24 cellular contexts compared by ENCODE assay signal in the genomic region with DNA sequence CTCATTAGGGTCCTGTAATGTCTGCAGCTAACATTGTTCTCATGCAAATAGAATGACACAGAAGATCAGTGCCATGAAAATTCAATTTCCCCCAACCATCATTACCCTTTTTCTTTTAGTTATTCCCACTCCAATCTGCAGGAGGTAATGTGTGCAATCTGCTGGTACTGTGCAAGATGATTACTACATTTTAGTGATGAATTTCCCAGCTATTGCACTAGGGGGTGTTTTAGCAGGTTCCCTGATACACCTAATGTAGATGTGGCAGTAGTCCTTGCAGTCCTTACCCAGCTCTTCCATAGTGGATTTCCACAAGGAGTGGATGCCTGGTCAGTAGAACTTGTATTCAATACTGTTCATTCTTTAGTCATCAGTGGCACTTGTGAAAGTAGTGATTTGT.
A peak's percentile ranks its signal among the peaks of the same experiment; 100 is the strongest.
DNase-seq lines count a peak whose midpoint lies in the region; ATAC-seq, FAIRE-seq and TF ChIP-seq lines count a peak whose summit lies in the region.
"Had no signal": no experiment of that assay in that cellular context is flagged by ENCODE, and none has a peak within 500 bp of the region (broad histone marks: within the 10 kb centered on the region; RNA-seq: fewer than 3 reads in every experiment).

No MANE protein-coding gene starts in this region.

- peaks cover 4% of the 10 kb centered on the region; the same call in 1 of the 2 replicates for H3K9me3 Mint-ChIP-seq in WTC11

- TF ChIP-seq CTCF in D721Med (IDR thresholded peaks at IDR 0.05; ENCODE audit: insufficient read depth, missing control alignments) (peak; percentile 4), WTC11 (IDR thresholded peaks at IDR 0.05) (no peak), right lobe of liver (IDR thresholded peaks at IDR 0.05) (peak in 1 of 4 donors; percentile 6)

- ATAC-seq in WTC11 (peak; percentile 81), right lobe of liver (peak in 3 of 4 donors; percentile 20 to 58 (median 35)), T-helper 17 cell (no peak), Right ventricle myocardium inferior (no peak), HG02623 (IDR thresholded peaks at IDR 0.05; ENCODE audit: unreplicated experiment) (no peak)
- ATAC-seq: naive thymus-derived CD4-positive, alpha-beta T cell; psoas muscle; stimulated activated memory B cell treated with anti-CD40 and anti-IgM and Interleukin-4, amounts not matched to agents 10 μg/mL and 1 μg/mL and 100 μg/mL, for 72 hours had no signal

- H3K4me1 ChIP-seq in Karpas-422 (ENCODE audit: low read length) (peaks cover 25% of the 10 kb centered on the region), right lobe of liver (no peaks in the 10 kb centered on the region), small intestine (ENCODE audit: control insufficient read depth in 2 of 2, insufficient read depth in 1 of 2, low read depth in 1 of 2, low read length in 1 of 2) (peaks cover 0 to 2% of the 10 kb centered on the region in 2 donors)
- H3K4me1 ChIP-seq: psoas muscle, tibial nerve had no signal

- CTCF ChIA-PET in WTC11 (lab: Charles Lee) = interaction anchor here (0.5 to 1.8 kb wide), 10 partner anchors 10 to 484 kb away, joined by 3 to 11 read pairs (median 3); no protein-coding TSS in a partner anchor

- H3K9me3 ChIP-seq in Karpas-422 (ENCODE audit: low read length) = no peaks in the 10 kb centered on the region
- no peaks in the 10 kb centered on the region for H3K9me3 ChIP-seq in right lobe of liver
- no peaks in the 10 kb centered on the region for H3K9me3 ChIP-seq in T-helper 17 cell (ENCODE audit: control insufficient read depth, low read length, poor library complexity, severe bottlenecking)
- H3K9me3 ChIP-seq in small intestine (ENCODE audit: control insufficient read depth, low read depth) = no peaks in the 10 kb centered on the region
- H3K9me3 ChIP-seq: BLaER1, psoas muscle, tibial nerve had no signal

- intact Hi-C loops in right lobe of liver (cut with DNase I) = no loop called here
- intact Hi-C loops in Right ventricle myocardium inferior (cut with DNase I) = no loop called here

- H3K27me3 Mint-ChIP-seq in WTC11 (ENCODE audit: low read depth) (no peaks in the 10 kb centered on the region), T-helper 17 cell (no peaks in the 10 kb centered on the region)
- H3K27me3 Mint-ChIP-seq: naive thymus-derived CD4-positive, alpha-beta T cell; stimulated activated memory B cell treated with anti-CD40 and anti-IgM and Interleukin-4, amounts not matched to agents 10 μg/mL and 1 μg/mL and 100 μg/mL, for 72 hours had no signal

- no peak overlapping the region for H3K9ac ChIP-seq in Karpas-422 (ENCODE audit: low read length)
- H3K9ac ChIP-seq: BLaER1 had no signal

- H3K4me1 Mint-ChIP-seq in WTC11 = peaks cover 29% of the 10 kb centered on the region
- no peaks in the 10 kb centered on the region for H3K4me1 Mint-ChIP-seq in T-helper 17 cell
- H3K4me1 Mint-ChIP-seq: naive thymus-derived CD4-positive, alpha-beta T cell; stimulated activated memory B cell treated with anti-CD40 and anti-IgM and Interleukin-4, amounts not matched to agents 10 μg/mL and 1 μg/mL and 100 μg/mL, for 72 hours had no signal

- no peaks in the 10 kb centered on the region for H4K20me1 ChIP-seq in Karpas-422 (ENCODE audit: insufficient read depth, low read depth, low read length)
- H4K20me1 ChIP-seq: BLaER1 had no signal

- H3K27ac ChIP-seq in Karpas-422 (ENCODE audit: low read length) = no peak overlapping the region
- no peak overlapping the region for H3K27ac ChIP-seq in right lobe of liver
- no peak overlapping the region for H3K27ac ChIP-seq in small intestine (ENCODE audit: low read depth in 1 of 2, low read length in 1 of 2)
- H3K27ac ChIP-seq: BLaER1, psoas muscle, tibial nerve had no signal

- peaks cover 4% of the 10 kb centered on the region for H3K36me3 Mint-ChIP-seq in WTC11
- H3K36me3 Mint-ChIP-seq in T-helper 17 cell (ENCODE audit: low read depth) = no peaks in the 10 kb centered on the region
- H3K36me3 Mint-ChIP-seq: naive thymus-derived CD4-positive, alpha-beta T cell; stimulated activated memory B cell treated with anti-CD40 and anti-IgM and Interleukin-4, amounts not matched to agents 10 μg/mL and 1 μg/mL and 100 μg/mL, for 72 hours had no signal

- DNase-seq in D721Med (ENCODE audit: insufficient read length, low spot score) = no peak
- peak; percentile 61 for DNase-seq in Karpas-422
- no peak for DNase-seq in WTC11 (ENCODE audit: low spot score)
- no peak for DNase-seq in right lobe of liver
- DNase-seq in T-helper 17 cell = no peak
- no peak for DNase-seq in Right ventricle myocardium inferior (ENCODE audit: missing footprints)
- no peak for DNase-seq in small intestine
- DNase-seq: activated CD4-positive, alpha-beta T cell treated with anti-CD3 and anti-CD28 coated beads for 1 hour; activated gamma-delta T cell treated with Interleukin-2 at 50 U/mL for 16 hours; amygdala; DMS79; KBM-7; naive thymus-derived CD4-positive, alpha-beta T cell; NCI-H510A; psoas muscle; RPMI8226; stimulated activated CD4-positive, alpha-beta T cell treated with anti-CD3 and anti-CD28 coated beads, Interleukin-12 subunit alpha, Interleukin-12 subunit beta, amount 100 ng/mL, for 4 hours; T-helper 1 cell had no signal

- no peak overlapping the region for H3K4me2 ChIP-seq in Karpas-422 (ENCODE audit: low read depth, low read length, poor library complexity, severe bottlenecking)
- H3K4me2 ChIP-seq: BLaER1 had no signal

- TF ChIP-seq POLR2A in right lobe of liver (IDR thresholded peaks at IDR 0.05) = no peak

- FAIRE-seq in D721Med (lab: Jason Lieb, UNC) = no peak
- no peak for FAIRE-seq in small intestine (lab: Jason Lieb, UNC)
- FAIRE-seq: colon had no signal

- H3K27ac Mint-ChIP-seq in WTC11 (peak overlapping the region; percentile 47; the same call in 1 of the 2 replicates), T-helper 17 cell (no peak overlapping the region)
- H3K27ac Mint-ChIP-seq: naive thymus-derived CD4-positive, alpha-beta T cell; stimulated activated memory B cell treated with anti-CD40 and anti-IgM and Interleukin-4, amounts not matched to agents 10 μg/mL and 1 μg/mL and 100 μg/mL, for 72 hours had no signal

- H3K4me3 Mint-ChIP-seq in WTC11 = no peak overlapping the region
- no peak overlapping the region for H3K4me3 Mint-ChIP-seq in T-helper 17 cell
- H3K4me3 Mint-ChIP-seq: naive thymus-derived CD4-positive, alpha-beta T cell; stimulated activated memory B cell treated with anti-CD40 and anti-IgM and Interleukin-4, amounts not matched to agents 10 μg/mL and 1 μg/mL and 100 μg/mL, for 72 hours had no signal

- POLR2A ChIA-PET in WTC11 (lab: Charles Lee) = no interaction called here

- H3K36me3 ChIP-seq in Karpas-422 (ENCODE audit: insufficient read depth, low read length) (no peaks in the 10 kb centered on the region), right lobe of liver (no peaks in the 10 kb centered on the region), small intestine (ENCODE audit: control insufficient read depth in 2 of 2, insufficient read depth in 2 of 2, low read length in 2 of 2) (no peaks in the 10 kb centered on the region)
- H3K36me3 ChIP-seq: BLaER1, tibial nerve had no signal

- no peaks in the 10 kb centered on the region; the same call in 1 of the 2 replicates for H3K9me2 ChIP-seq in Karpas-422 (replicated peaks; ENCODE audit: insufficient read depth, low read length)

- H3K4me3 ChIP-seq in Karpas-422 (ENCODE audit: low read length) (no peak overlapping the region), right lobe of liver (no peak overlapping the region), small intestine (ENCODE audit: low read depth in 1 of 2, low read length in 2 of 2) (no peak overlapping the region)
- H3K4me3 ChIP-seq: BLaER1, lung, psoas muscle, tibial nerve had no signal

- H2AFZ ChIP-seq in Karpas-422 (ENCODE audit: low read length) = no peak overlapping the region

- H3K27me3 ChIP-seq in Karpas-422 (ENCODE audit: low read length) (no peaks in the 10 kb centered on the region), right lobe of liver (no peaks in the 10 kb centered on the region), small intestine (ENCODE audit: control insufficient read depth in 2 of 2, insufficient read depth in 2 of 2, low read length in 2 of 2) (no peaks in the 10 kb centered on the region)
- H3K27me3 ChIP-seq: BLaER1, tibial nerve had no signal

- H3K79me2 ChIP-seq in Karpas-422 (ENCODE audit: low read length) = no peaks in the 10 kb centered on the region

TF ChIP-seq in WTC11, 78 proteins besides CTCF, POLR2A, EP300 and RAD21 (continues in another document):
- TF ChIP-seq NFE2L1 (CRISPR knock-in tag; IDR thresholded peaks at IDR 0.05) = no peak
- TF ChIP-seq, protein P1, sequence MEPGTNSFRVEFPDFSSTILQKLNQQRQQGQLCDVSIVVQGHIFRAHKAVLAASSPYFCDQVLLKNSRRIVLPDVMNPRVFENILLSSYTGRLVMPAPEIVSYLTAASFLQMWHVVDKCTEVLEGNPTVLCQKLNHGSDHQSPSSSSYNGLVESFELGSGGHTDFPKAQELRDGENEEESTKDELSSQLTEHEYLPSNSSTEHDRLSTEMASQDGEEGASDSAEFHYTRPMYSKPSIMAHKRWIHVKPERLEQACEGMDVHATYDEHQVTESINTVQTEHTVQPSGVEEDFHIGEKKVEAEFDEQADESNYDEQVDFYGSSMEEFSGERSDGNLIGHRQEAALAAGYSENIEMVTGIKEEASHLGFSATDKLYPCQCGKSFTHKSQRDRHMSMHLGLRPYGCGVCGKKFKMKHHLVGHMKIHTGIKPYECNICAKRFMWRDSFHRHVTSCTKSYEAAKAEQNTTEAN (CRISPR knock-in tag; IDR thresholded peaks at IDR 0.05) = no peak
- TF ChIP-seq, protein P2, sequence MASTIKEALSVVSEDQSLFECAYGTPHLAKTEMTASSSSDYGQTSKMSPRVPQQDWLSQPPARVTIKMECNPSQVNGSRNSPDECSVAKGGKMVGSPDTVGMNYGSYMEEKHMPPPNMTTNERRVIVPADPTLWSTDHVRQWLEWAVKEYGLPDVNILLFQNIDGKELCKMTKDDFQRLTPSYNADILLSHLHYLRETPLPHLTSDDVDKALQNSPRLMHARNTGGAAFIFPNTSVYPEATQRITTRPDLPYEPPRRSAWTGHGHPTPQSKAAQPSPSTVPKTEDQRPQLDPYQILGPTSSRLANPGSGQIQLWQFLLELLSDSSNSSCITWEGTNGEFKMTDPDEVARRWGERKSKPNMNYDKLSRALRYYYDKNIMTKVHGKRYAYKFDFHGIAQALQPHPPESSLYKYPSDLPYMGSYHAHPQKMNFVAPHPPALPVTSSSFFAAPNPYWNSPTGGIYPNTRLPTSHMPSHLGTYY (CRISPR knock-in tag; IDR thresholded peaks at IDR 0.05) = no peak

Comparison
In these comparisons a context has a peak if more than half of its experiments do, and no peak if none do; other contexts are left out.
1. ATAC-seq: peak in WTC11 (single experiment) and right lobe of liver (3 of 4); none in T-helper 17 cell (single experiment), Right ventricle myocardium inferior (single experiment) and HG02623 (single experiment).